ENCODE assay signal across 35 cellular contexts in the genomic region with DNA sequence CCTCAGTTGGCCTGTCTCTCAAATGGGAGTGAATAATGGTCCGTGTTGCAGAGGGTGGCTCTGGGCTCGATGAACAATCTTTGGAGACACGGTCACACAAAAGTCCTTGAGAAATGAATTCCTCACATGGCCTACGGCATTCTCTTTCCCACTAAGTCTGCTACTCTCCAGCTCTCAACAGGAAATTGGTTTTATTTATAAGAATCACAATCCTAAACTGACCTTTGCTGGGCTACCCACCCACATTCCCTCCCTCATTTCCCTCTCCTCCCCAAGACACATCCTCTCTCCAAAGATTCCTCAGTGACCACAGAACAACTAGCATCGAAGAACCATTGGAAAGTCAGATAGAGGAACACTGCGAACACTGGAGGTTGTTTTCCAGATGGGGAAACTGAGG. TPM values are rescaled to one million over a fixed set of nuclear protein-coding genes. Genes with fewer than 3 reads are reported as not detected.
DNase-seq lines count a peak whose midpoint lies in the region; ATAC-seq and TF ChIP-seq lines count a peak whose summit lies in the region.
"Had no signal": no experiment of that assay in that cellular context is flagged by ENCODE, and none has a peak within 500 bp of the region (broad histone marks: within the 10 kb centered on the region; RNA-seq: fewer than 3 reads in every experiment).

No MANE protein-coding gene starts in this region.

- TF ChIP-seq CTCF in Panc1 (IDR thresholded peaks at IDR 0.05) (no peak), esophagus muscularis mucosa (IDR thresholded peaks at IDR 0.05) (no peak), osteocyte (IDR thresholded peaks at IDR 0.05) (no peak), tibial nerve (IDR thresholded peaks at IDR 0.05) (no peak)

- H3K27me3 ChIP-seq in Panc1 (ENCODE audit: control insufficient read depth, insufficient read depth, low read length) (no peaks in the 10 kb centered on the region), esophagus muscularis mucosa (peaks cover 0 to 25% (median 3%) of the 10 kb centered on the region in 4 donors), tibial nerve (no peaks in the 10 kb centered on the region)
- H3K27me3 ChIP-seq: MG63 had no signal

- in situ Hi-C loops in Panc1 (cut with HindIII; ENCODE audit: low pct_unique_long_range_greater_than_20kb, low sequenced_read_pairs) = no loop called here

- no peak overlapping the region for H3K4me3 Mint-ChIP-seq in osteocyte (ENCODE audit: unreplicated experiment)
- H3K4me3 Mint-ChIP-seq: activated naive CD8-positive, alpha-beta T cell treated with anti-CD3 and anti-CD28 coated beads, Interleukin-2, amount 50 U/mL, for 24 hours; activated T-cell treated with anti-CD3 and anti-CD28 coated beads, Interleukin-2, amount 50 U/mL, for 24 hours; B cell; CD8-positive, alpha-beta T cell; central memory CD8-positive, alpha-beta T cell; dendritic cell treated with granulocyte-macrophage colony-stimulating factor and Interleukin-4, amounts not matched to agents 40 ng/mL and 50 ng/mL, for 4 days; endodermal cell; stimulated activated effector memory CD8-positive, alpha-beta T cell treated with anti-CD3 and anti-CD28 coated beads, Interleukin-12 subunit alpha, Interleukin-12 subunit beta, amount 100 ng/mL, for 72 hours; T-helper 17 cell had no signal

- no peaks in the 10 kb centered on the region for H3K9me3 Mint-ChIP-seq in osteocyte (ENCODE audit: unreplicated experiment)
- H3K9me3 Mint-ChIP-seq: activated naive CD8-positive, alpha-beta T cell treated with anti-CD3 and anti-CD28 coated beads, Interleukin-2, amount 50 U/mL, for 24 hours; activated T-cell treated with anti-CD3 and anti-CD28 coated beads, Interleukin-2, amount 50 U/mL, for 24 hours; CD8-positive, alpha-beta T cell; central memory CD8-positive, alpha-beta T cell; dendritic cell treated with granulocyte-macrophage colony-stimulating factor and Interleukin-4, amounts not matched to agents 40 ng/mL and 50 ng/mL, for 4 days; endodermal cell; stimulated activated effector memory CD8-positive, alpha-beta T cell treated with anti-CD3 and anti-CD28 coated beads, Interleukin-12 subunit alpha, Interleukin-12 subunit beta, amount 100 ng/mL, for 72 hours had no signal

- no peak for TF ChIP-seq EP300 in esophagus muscularis mucosa (IDR thresholded peaks at IDR 0.05)
- no peak for TF ChIP-seq EP300 in tibial nerve (IDR thresholded peaks at IDR 0.05)

- no TSS peak for BruUV-seq in Panc1 (replicated peaks; lab: Mats Ljungman, UMichigan)

- H3K4me1 Mint-ChIP-seq in osteocyte (ENCODE audit: unreplicated experiment) = peaks cover 64% of the 10 kb centered on the region

- H3K27ac ChIP-seq in Panc1 (ENCODE audit: low read length) = peak overlapping the region; percentile 95
- H3K27ac ChIP-seq in esophagus muscularis mucosa (replicated peaks in 1 of 4) = peak overlapping the region; percentile 35 to 78 (median 48)
- H3K27ac ChIP-seq in tibial nerve = peak overlapping the region; percentile 75 to 96 (median 90)
- H3K27ac ChIP-seq: RWPE1 had no signal

- no peaks in the 10 kb centered on the region for H3K36me3 Mint-ChIP-seq in osteocyte (ENCODE audit: unreplicated experiment)
- H3K36me3 Mint-ChIP-seq: CD8-positive, alpha-beta T cell; stimulated activated effector memory CD8-positive, alpha-beta T cell treated with anti-CD3 and anti-CD28 coated beads, Interleukin-12 subunit alpha, Interleukin-12 subunit beta, amount 100 ng/mL, for 72 hours had no signal

- 70% methylated on average over 6 of the region's 6 CpGs for WGBS in esophagus muscularis mucosa
- WGBS in tibial nerve, 2 donors = 29 to 32% methylated on average over 6 of the region's 6 CpGs

- intact Hi-C loops in Panc1 (cut with micrococcal nuclease; ENCODE audit: unreplicated experiment) (no loop called here), esophagus muscularis mucosa (cut with DNase I) (no loop called here)

- no peaks in the 10 kb centered on the region for H3K27me3 Mint-ChIP-seq in osteocyte (ENCODE audit: unreplicated experiment)

- POLR2A ChIA-PET in Panc1 (lab: Charles Lee) = no interaction called here

- DNase-seq in Panc1 (ENCODE audit: low read depth, low spot score) = no peak
- DNase-seq in esophagus muscularis mucosa (ENCODE audit: extremely low spot score) = no peak
- DNase-seq in osteocyte (ENCODE audit: extremely low spot score, unreplicated experiment) = no peak
- DNase-seq in tibial nerve (ENCODE audit: low spot score in 2 of 2) = no peak
- no peak for DNase-seq in SW 1271 (lab: John Stamatoyannopoulos, UW)
- DNase-seq in COLO829 (ENCODE audit: low spot score) = no peak
- DNase-seq: ACHN; activated CD4-positive, alpha-beta T cell treated with anti-CD3 and anti-CD28 coated beads, Interleukin-2, amount 50 U/mL, for 1 hour; activated CD4-positive, CD25-positive, alpha-beta regulatory T cell; activated gamma-delta T cell treated with Interleukin-2 at 50 U/mL for 16 hours; activated naive CD8-positive, alpha-beta T cell treated with anti-CD3 and anti-CD28 coated beads, Interleukin-2, amount 50 U/mL, for 24 hours; activated T-cell treated with anti-CD3 and anti-CD28 coated beads, Interleukin-2, amount 50 U/mL, for 24 hours; CD8-positive, alpha-beta T cell; endodermal cell; H7; hypothalamus; KBM-7; MG63; NCI-H1105; NCI-H187; NCI-H2171; right lobe of liver; SK-N-SH; stimulated activated CD4-positive, alpha-beta T cell treated with anti-CD3 and anti-CD28 coated beads, Interleukin-15, amount 100 ng/mL, for 24 hours; T-helper 17 cell had no signal

- peaks cover 82% of the 10 kb centered on the region for H3K4me1 ChIP-seq in Panc1 (ENCODE audit: control insufficient read depth, insufficient read depth, low read length)
- H3K4me1 ChIP-seq in esophagus muscularis mucosa = peaks cover 39 to 90% (median 83%) of the 10 kb centered on the region in 4 donors
- peaks cover 0 to 96% (median 57%) of the 10 kb centered on the region in 4 donors for H3K4me1 ChIP-seq in tibial nerve

- CTCF ChIA-PET in Panc1 (lab: Charles Lee) = no interaction called here

- TF ChIP-seq POLR2A in esophagus muscularis mucosa (IDR thresholded peaks at IDR 0.05; ENCODE audit: low read depth) (no peak), tibial nerve (IDR thresholded peaks at IDR 0.05) (no peak)

- H3K36me3 ChIP-seq in Panc1 (ENCODE audit: control insufficient read depth, insufficient read depth, low read length) = no peaks in the 10 kb centered on the region
- no peaks in the 10 kb centered on the region for H3K36me3 ChIP-seq in esophagus muscularis mucosa
- H3K36me3 ChIP-seq in tibial nerve = no peaks in the 10 kb centered on the region
- H3K36me3 ChIP-seq: MG63, right lobe of liver had no signal

- peak overlapping the region; percentile 58 for H3K27ac Mint-ChIP-seq in osteocyte (ENCODE audit: unreplicated experiment)
- H3K27ac Mint-ChIP-seq: activated naive CD8-positive, alpha-beta T cell treated with anti-CD3 and anti-CD28 coated beads, Interleukin-2, amount 50 U/mL, for 24 hours; activated T-cell treated with anti-CD3 and anti-CD28 coated beads, Interleukin-2, amount 50 U/mL, for 24 hours; B cell; CD8-positive, alpha-beta T cell; dendritic cell treated with granulocyte-macrophage colony-stimulating factor and Interleukin-4, amounts not matched to agents 40 ng/mL and 50 ng/mL, for 4 days; endodermal cell; progenitor cell of endocrine pancreas; stimulated activated effector memory CD8-positive, alpha-beta T cell treated with anti-CD3 and anti-CD28 coated beads, Interleukin-12 subunit alpha, Interleukin-12 subunit beta, amount 100 ng/mL, for 72 hours; T-helper 17 cell had no signal

- no peak overlapping the region for H3K4me3 ChIP-seq in Panc1 (ENCODE audit: low read depth in 2 of 2, low read length in 2 of 2)
- H3K4me3 ChIP-seq in esophagus muscularis mucosa = no peak overlapping the region
- peak overlapping the region in 1 of 4 donors; percentile 85 for H3K4me3 ChIP-seq in tibial nerve
- H3K4me3 ChIP-seq: GM12878, MG63, right lobe of liver had no signal

- ATAC-seq in Panc1 (no peak), HG03175 (IDR thresholded peaks at IDR 0.05; ENCODE audit: unreplicated experiment) (no peak)
- ATAC-seq: activated naive CD8-positive, alpha-beta T cell treated with anti-CD3 and anti-CD28 coated beads, Interleukin-2, amount 50 U/mL, for 24 hours; CD8-positive, alpha-beta T cell; esophagus mucosa; GM12878; right lobe of liver; stimulated activated effector memory CD8-positive, alpha-beta T cell treated with anti-CD3 and anti-CD28 coated beads, Interleukin-12 subunit alpha, Interleukin-12 subunit beta, amount 100 ng/mL, for 72 hours; T-helper 17 cell had no signal

- H3K9me3 ChIP-seq in Panc1 (ENCODE audit: control insufficient read depth, insufficient read depth, low read depth, low read length) (no peaks in the 10 kb centered on the region), esophagus muscularis mucosa (no peaks in the 10 kb centered on the region), tibial nerve (no peaks in the 10 kb centered on the region)
- H3K9me3 ChIP-seq: MG63, right lobe of liver, SK-N-SH had no signal

RNA-seq across cellular contexts. Expression of a gene that starts 4.7 kb away (rescaled TPM):
- total RNA-seq in Panc1 (2021; ENCODE audit: unreplicated experiment) (170 TPM), esophagus muscularis mucosa (10 to 100 TPM; 18.5 to 23.2 (median 19.9) TPM), osteocyte (4.0 and 5.7 TPM in 2 replicates), tibial nerve (100 to 1,000 TPM in 3 of 4 donors, 10 to 100 TPM in 1; 96.3 to 176 (median 127) TPM)
- polyA plus RNA-seq in Panc1 (2012; ENCODE audit: insufficient read length) = 113 TPM
- total RNA-seq: NCI-H460 had no signal
